9 cellular contexts compared by ENCODE assay signal in genomic region chr6:129686941-129687627, GRCh38. TPM values are rescaled to one million over a fixed set of nuclear protein-coding genes. Genes with fewer than 3 reads are reported as not detected.
A peak's percentile ranks its signal among the peaks of the same experiment; 100 is the strongest.
DNase-seq lines count a peak whose midpoint lies in the region; ATAC-seq, FAIRE-seq and TF ChIP-seq lines count a peak whose summit lies in the region.
"Had no signal": no experiment of that assay in that cellular context is flagged by ENCODE, and none has a peak within 500 bp of the region (broad histone marks: within the 10 kb centered on the region; RNA-seq: fewer than 3 reads in every experiment).

No MANE protein-coding gene starts in this region.

- CTCF ChIA-PET in SK-N-SH (lab: Yijun Ruan, JAX) = no interaction called here

- no peaks in the 10 kb centered on the region for H3K9me2 ChIP-seq in SK-N-SH

- DNase-seq in SK-N-SH (no peak), T-helper 2 cell (peak in 3 of 5 experiments; percentile 17 to 88 (median 68)), choroid plexus epithelial cell (ENCODE audit: low read depth) (peak; percentile 71), NCI-H2196 (lab: John Stamatoyannopoulos, UW; ENCODE audit: unreplicated experiment) (no peak), pancreas (no peak)
- peak; percentile 36 for DNase-seq in stimulated activated CD4-positive, alpha-beta T cell treated with anti-CD3 and anti-CD28 coated beads, Interleukin-4, amount 100 ng/mL, for 1 hour

- ATAC-seq in SK-N-SH treated with all-trans-retinoic acid at 6 μM for 48 hours = no peak
- peak; percentile 65 for ATAC-seq in HG03108 (IDR thresholded peaks at IDR 0.05; ENCODE audit: unreplicated experiment)
- ATAC-seq in pancreas = no peak

- H3K9me3 ChIP-seq in SK-N-SH (no peaks in the 10 kb centered on the region), pancreas (no peaks in the 10 kb centered on the region)

- H2AFZ ChIP-seq in SK-N-SH (ENCODE audit: low read depth) = no peak overlapping the region

- no peaks in the 10 kb centered on the region for H3K27me3 ChIP-seq in SK-N-SH (ENCODE audit: insufficient read depth)
- H3K27me3 ChIP-seq in pancreas = no peaks in the 10 kb centered on the region

- 78% methylated on average over 7 of the region's 7 CpGs for WGBS in SK-N-SH (ENCODE audit: low lambda C conversion rate)
- WGBS in pancreas, 2 donors = 89 to 95% methylated on average over 6 to 7 of the region's 7 CpGs

- TF ChIP-seq CTCF in SK-N-SH (IDR thresholded peaks at IDR 0.05) = no peak
- no peak for TF ChIP-seq CTCF in choroid plexus epithelial cell (conservative IDR thresholded peaks at IDR 0.05; ENCODE audit: low read depth, low read length)
- no peak for TF ChIP-seq CTCF in pancreas (IDR thresholded peaks at IDR 0.05)

- POLR2A ChIA-PET in SK-N-SH (lab: Yijun Ruan, JAX) = no interaction called here

- TF ChIP-seq EP300 in SK-N-SH (IDR thresholded peaks at IDR 0.05; ENCODE audit: borderline replicate concordance in 1 of 2, low read depth in 1 of 2, low read length in 1 of 2) = no peak

- H3K4me3 ChIP-seq in SK-N-SH (ENCODE audit: low read depth in 2 of 2, low read length in 1 of 2) = no peak overlapping the region
- H3K4me3 ChIP-seq in choroid plexus epithelial cell (ENCODE audit: low read depth, low read length) = no peak overlapping the region
- no peak overlapping the region for H3K4me3 ChIP-seq in pancreas

- H4K20me1 ChIP-seq in SK-N-SH (ENCODE audit: insufficient read depth) = no peaks in the 10 kb centered on the region

- H3F3A ChIP-seq in SK-N-SH (replicated peaks; ENCODE audit: insufficient read depth) = peaks cover 56% of the 10 kb centered on the region

- no peak for TF ChIP-seq RAD21 in SK-N-SH (IDR thresholded peaks at IDR 0.05; ENCODE audit: low read length)

- H3K9ac ChIP-seq in SK-N-SH = no peak overlapping the region

- H3K79me2 ChIP-seq in SK-N-SH (ENCODE audit: insufficient read depth) = peaks cover 91% of the 10 kb centered on the region

- H3K36me3 ChIP-seq in SK-N-SH (replicated peaks in 1 of 2; ENCODE audit: control insufficient read depth in 1 of 2, insufficient read depth in 2 of 2, low read length in 1 of 2) (peaks cover 0 to 30% of the 10 kb centered on the region in 2 experiments), pancreas (no peaks in the 10 kb centered on the region)

- peak overlapping the region; percentile 25; the same call in 1 of the 2 replicates for H3K4me2 ChIP-seq in SK-N-SH

- H3K4me1 ChIP-seq in SK-N-SH (ENCODE audit: control insufficient read depth in 1 of 2, insufficient read depth in 2 of 2, low read depth in 1 of 2, low read length in 1 of 2) (peaks cover 0 to 74% of the 10 kb centered on the region in 2 experiments), pancreas (peaks cover 24 to 53% (median 40%) of the 10 kb centered on the region in 3 donors)

- H3K27ac ChIP-seq in SK-N-SH (ENCODE audit: low read depth in 2 of 2, low read length in 1 of 2) (peak overlapping the region in 1 of 2 experiments; percentile 99; a peak in 3 of 4 replicates), pancreas (peak overlapping the region in 1 of 4 donors; percentile 34)

- intact Hi-C loops in pancreas (cut with DNase I) = no loop called here

- no peak for FAIRE-seq in pancreas (lab: Jason Lieb, UNC)
- FAIRE-seq: A204.1 had no signal

TF ChIP-seq in SK-N-SH, 30 proteins besides CTCF, POLR2A, EP300 and RAD21 (continues in another document):
- TF ChIP-seq NRF1 (IDR thresholded peaks at IDR 0.05; ENCODE audit: low read depth, low read length) (no peak), EZH2phosphoT487 (IDR thresholded peaks at IDR 0.05; ENCODE audit: borderline replicate concordance, low read depth) (no peak), NFIC (IDR thresholded peaks at IDR 0.05; ENCODE audit: borderline replicate concordance) (no peak), TEAD4 (IDR thresholded peaks at IDR 0.05; ENCODE audit: borderline replicate concordance, insufficient read depth) (no peak), CHD2 (IDR thresholded peaks at IDR 0.05; ENCODE audit: low read length, partially characterized antibody) (no peak), TAF1 (IDR thresholded peaks at IDR 0.05; ENCODE audit: borderline replicate concordance, low read depth, low read length) (no peak), FOSL2 (IDR thresholded peaks at IDR 0.05; ENCODE audit: borderline replicate concordance, low read depth) (no peak), TCF12 (IDR thresholded peaks at IDR 0.05) (no peak), SIN3A (IDR thresholded peaks at IDR 0.05; ENCODE audit: borderline replicate concordance, low read depth, low read length) (no peak), IRF3 (IDR thresholded peaks at IDR 0.05; ENCODE audit: low read depth, low read length) (no peak), MEF2A (IDR thresholded peaks at IDR 0.05; ENCODE audit: borderline replicate concordance, low read depth) (no peak)

TF ChIP-seq in SK-N-SH treated with all-trans-retinoic acid at 6 μM for 48 hours, 23 proteins besides CTCF, POLR2A, EP300 and RAD21 (continues in another document):
- TF ChIP-seq CSDC2 (CRISPR knock-in tag; IDR thresholded peaks at IDR 0.05) = no peak
- no peak for TF ChIP-seq GLIS3 (CRISPR knock-in tag; IDR thresholded peaks at IDR 0.05)
- no peak for TF ChIP-seq TCF4 (CRISPR knock-in tag; IDR thresholded peaks at IDR 0.05; ENCODE audit: borderline replicate concordance)
- TF ChIP-seq CREB5 (CRISPR knock-in tag; IDR thresholded peaks at IDR 0.05; ENCODE audit: low read depth) = no peak
- no peak for TF ChIP-seq ZNF565 (CRISPR knock-in tag; conservative IDR thresholded peaks at IDR 0.05; ENCODE audit: low read depth)
- no peak for TF ChIP-seq ESRRG (CRISPR knock-in tag; IDR thresholded peaks at IDR 0.05)
- TF ChIP-seq ZFP30 (CRISPR knock-in tag; IDR thresholded peaks at IDR 0.05) = no peak
- no peak for TF ChIP-seq BACH2 (CRISPR knock-in tag; IDR thresholded peaks at IDR 0.05; ENCODE audit: borderline replicate concordance)
- no peak for TF ChIP-seq ISL1 (CRISPR knock-in tag; IDR thresholded peaks at IDR 0.05)
- no peak for TF ChIP-seq ARNTL (CRISPR knock-in tag; IDR thresholded peaks at IDR 0.05; ENCODE audit: borderline replicate concordance, low read depth)
- TF ChIP-seq POU6F1 (CRISPR knock-in tag; IDR thresholded peaks at IDR 0.05; ENCODE audit: borderline replicate concordance, low read depth) = no peak
- TF ChIP-seq RARB (CRISPR knock-in tag; IDR thresholded peaks at IDR 0.05) = no peak
- no peak for TF ChIP-seq TSHZ2 (CRISPR knock-in tag; IDR thresholded peaks at IDR 0.05)

RNA-seq across cellular contexts. Expression of gene ARHGAP18, which starts 22.9 kb away (rescaled TPM):
- 25.0 and 32.8 TPM in 2 replicates for polyA plus RNA-seq in SK-N-SH (2012; rRNA removed)
- polyA plus RNA-seq in SK-N-SH (2012; cell fraction: cytosol; rRNA removed) = 38.9 and 45.2 TPM in 2 replicates
- 10.2 and 20.0 TPM in 2 replicates for polyA plus RNA-seq in SK-N-SH (2012; cell fraction: nucleus; rRNA removed)
- 10 to 100 TPM; 22.9 to 41.0 (median 29.6) TPM for total RNA-seq in pancreas
- 10 to 100 TPM in 1 of 2 donors, 1 to 10 TPM in 1; 8.2 to 11.6 TPM for polyA plus RNA-seq in pancreas

Comparison
In these comparisons a context has a peak if more than half of its experiments do, and no peak if none do; other contexts are left out.
1. DNase-seq: peak in T-helper 2 cell (3 of 5), choroid plexus epithelial cell (single experiment) and stimulated activated CD4-positive, alpha-beta T cell treated with anti-CD3 and anti-CD28 coated beads, Interleukin-4, amount 100 ng/mL, for 1 hour (single experiment); none in SK-N-SH (single experiment), NCI-H2196 (single experiment) and pancreas (0 of 6).